Comparison of ENCODE assay signal across 1 cellular context in genomic region chr19:50325310-50326100, GRCh38.
A peak's percentile ranks its signal among the peaks of the same experiment; 100 is the strongest.
TF ChIP-seq lines count a peak whose summit lies in the region.

No MANE protein-coding gene starts in this region.

TF ChIP-seq in K562, 482 proteins besides CTCF, POLR2A, EP300 and RAD21 (continued from another document and continues in another):
- no peak for TF ChIP-seq ZNF655 (CRISPR knock-in tag; IDR thresholded peaks at IDR 0.05)
- 0 out of 2 replicates have a peak, but pooled peaks have one; percentile 25 for TF ChIP-seq RBFOX2 (IDR thresholded peaks at IDR 0.05; ENCODE audit: low read depth, low read length)
- TF ChIP-seq BRF2 (IDR thresholded peaks at IDR 0.05; ENCODE audit: borderline replicate concordance, insufficient read depth, insufficient read length) = no peak
- TF ChIP-seq ZNF644 (tag; IDR thresholded peaks at IDR 0.05; ENCODE audit: low read depth) = no peak
- no peak for TF ChIP-seq ZBTB40 (IDR thresholded peaks at IDR 0.05)
- no peak; the same call in 1 of the 2 replicates for TF ChIP-seq ZBTB40 (CRISPR knock-in tag; IDR thresholded peaks at IDR 0.05)
- peak; percentile 86 for TF ChIP-seq EHMT2 (IDR thresholded peaks at IDR 0.05)
- no peak for TF ChIP-seq SRSF7 (optimal IDR thresholded peaks at IDR 0.05; ENCODE audit: low read depth, low read length)
- 0 out of 2 replicates have a peak, but pooled peaks have one; percentile 42 for TF ChIP-seq XRCC5 (IDR thresholded peaks at IDR 0.05; ENCODE audit: low read depth, low read length)
- TF ChIP-seq TFAM (CRISPR knock-in tag; conservative IDR thresholded peaks at IDR 0.05) = no peak
- TF ChIP-seq ZNF41 (CRISPR knock-in tag; conservative IDR thresholded peaks at IDR 0.05) = no peak
- peak; percentile 92 for TF ChIP-seq FOXP1 (CRISPR knock-in tag; IDR thresholded peaks at IDR 0.05)
- no peak for TF ChIP-seq ETS1 (conservative IDR thresholded peaks at IDR 0.05; ENCODE audit: control insufficient read depth, low read depth, low read length)
- TF ChIP-seq MIER1 (IDR thresholded peaks at IDR 0.05; ENCODE audit: low read depth) = peak; percentile 84
- TF ChIP-seq ARID4B (CRISPR knock-in tag; IDR thresholded peaks at IDR 0.05) = peak; percentile 79; the same call in 1 of the 2 replicates
- TF ChIP-seq TRIM24 (IDR thresholded peaks at IDR 0.05) = no peak
- TF ChIP-seq NELFE (IDR thresholded peaks at IDR 0.05; ENCODE audit: insufficient read depth, insufficient read length) = no peak
- TF ChIP-seq, protein P1, sequence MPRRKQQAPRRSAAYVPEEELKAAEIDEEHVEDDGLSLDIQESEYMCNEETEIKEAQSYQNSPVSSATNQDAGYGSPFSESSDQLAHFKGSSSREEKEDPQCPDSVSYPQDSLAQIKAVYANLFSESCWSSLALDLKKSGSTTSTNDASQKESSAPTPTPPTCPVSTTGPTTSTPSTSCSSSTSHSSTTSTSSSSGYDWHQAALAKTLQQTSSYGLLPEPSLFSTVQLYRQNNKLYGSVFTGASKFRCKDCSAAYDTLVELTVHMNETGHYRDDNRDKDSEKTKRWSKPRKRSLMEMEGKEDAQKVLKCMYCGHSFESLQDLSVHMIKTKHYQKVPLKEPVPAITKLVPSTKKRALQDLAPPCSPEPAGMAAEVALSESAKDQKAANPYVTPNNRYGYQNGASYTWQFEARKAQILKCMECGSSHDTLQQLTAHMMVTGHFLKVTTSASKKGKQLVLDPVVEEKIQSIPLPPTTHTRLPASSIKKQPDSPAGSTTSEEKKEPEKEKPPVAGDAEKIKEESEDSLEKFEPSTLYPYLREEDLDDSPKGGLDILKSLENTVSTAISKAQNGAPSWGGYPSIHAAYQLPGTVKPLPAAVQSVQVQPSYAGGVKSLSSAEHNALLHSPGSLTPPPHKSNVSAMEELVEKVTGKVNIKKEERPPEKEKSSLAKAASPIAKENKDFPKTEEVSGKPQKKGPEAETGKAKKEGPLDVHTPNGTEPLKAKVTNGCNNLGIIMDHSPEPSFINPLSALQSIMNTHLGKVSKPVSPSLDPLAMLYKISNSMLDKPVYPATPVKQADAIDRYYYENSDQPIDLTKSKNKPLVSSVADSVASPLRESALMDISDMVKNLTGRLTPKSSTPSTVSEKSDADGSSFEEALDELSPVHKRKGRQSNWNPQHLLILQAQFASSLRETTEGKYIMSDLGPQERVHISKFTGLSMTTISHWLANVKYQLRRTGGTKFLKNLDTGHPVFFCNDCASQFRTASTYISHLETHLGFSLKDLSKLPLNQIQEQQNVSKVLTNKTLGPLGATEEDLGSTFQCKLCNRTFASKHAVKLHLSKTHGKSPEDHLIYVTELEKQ (CRISPR knock-in tag; IDR thresholded peaks at IDR 0.05) = no peak
- TF ChIP-seq, protein P2, sequence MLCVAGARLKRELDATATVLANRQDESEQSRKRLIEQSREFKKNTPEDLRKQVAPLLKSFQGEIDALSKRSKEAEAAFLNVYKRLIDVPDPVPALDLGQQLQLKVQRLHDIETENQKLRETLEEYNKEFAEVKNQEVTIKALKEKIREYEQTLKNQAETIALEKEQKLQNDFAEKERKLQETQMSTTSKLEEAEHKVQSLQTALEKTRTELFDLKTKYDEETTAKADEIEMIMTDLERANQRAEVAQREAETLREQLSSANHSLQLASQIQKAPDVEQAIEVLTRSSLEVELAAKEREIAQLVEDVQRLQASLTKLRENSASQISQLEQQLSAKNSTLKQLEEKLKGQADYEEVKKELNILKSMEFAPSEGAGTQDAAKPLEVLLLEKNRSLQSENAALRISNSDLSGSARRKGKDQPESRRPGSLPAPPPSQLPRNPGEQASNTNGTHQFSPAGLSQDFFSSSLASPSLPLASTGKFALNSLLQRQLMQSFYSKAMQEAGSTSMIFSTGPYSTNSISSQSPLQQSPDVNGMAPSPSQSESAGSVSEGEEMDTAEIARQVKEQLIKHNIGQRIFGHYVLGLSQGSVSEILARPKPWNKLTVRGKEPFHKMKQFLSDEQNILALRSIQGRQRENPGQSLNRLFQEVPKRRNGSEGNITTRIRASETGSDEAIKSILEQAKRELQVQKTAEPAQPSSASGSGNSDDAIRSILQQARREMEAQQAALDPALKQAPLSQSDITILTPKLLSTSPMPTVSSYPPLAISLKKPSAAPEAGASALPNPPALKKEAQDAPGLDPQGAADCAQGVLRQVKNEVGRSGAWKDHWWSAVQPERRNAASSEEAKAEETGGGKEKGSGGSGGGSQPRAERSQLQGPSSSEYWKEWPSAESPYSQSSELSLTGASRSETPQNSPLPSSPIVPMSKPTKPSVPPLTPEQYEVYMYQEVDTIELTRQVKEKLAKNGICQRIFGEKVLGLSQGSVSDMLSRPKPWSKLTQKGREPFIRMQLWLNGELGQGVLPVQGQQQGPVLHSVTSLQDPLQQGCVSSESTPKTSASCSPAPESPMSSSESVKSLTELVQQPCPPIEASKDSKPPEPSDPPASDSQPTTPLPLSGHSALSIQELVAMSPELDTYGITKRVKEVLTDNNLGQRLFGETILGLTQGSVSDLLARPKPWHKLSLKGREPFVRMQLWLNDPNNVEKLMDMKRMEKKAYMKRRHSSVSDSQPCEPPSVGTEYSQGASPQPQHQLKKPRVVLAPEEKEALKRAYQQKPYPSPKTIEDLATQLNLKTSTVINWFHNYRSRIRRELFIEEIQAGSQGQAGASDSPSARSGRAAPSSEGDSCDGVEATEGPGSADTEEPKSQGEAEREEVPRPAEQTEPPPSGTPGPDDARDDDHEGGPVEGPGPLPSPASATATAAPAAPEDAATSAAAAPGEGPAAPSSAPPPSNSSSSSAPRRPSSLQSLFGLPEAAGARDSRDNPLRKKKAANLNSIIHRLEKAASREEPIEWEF (CRISPR knock-in tag; IDR thresholded peaks at IDR 0.05) = no peak
- no peak for TF ChIP-seq SMARCE1 (IDR thresholded peaks at IDR 0.05)
- TF ChIP-seq, protein P3, sequence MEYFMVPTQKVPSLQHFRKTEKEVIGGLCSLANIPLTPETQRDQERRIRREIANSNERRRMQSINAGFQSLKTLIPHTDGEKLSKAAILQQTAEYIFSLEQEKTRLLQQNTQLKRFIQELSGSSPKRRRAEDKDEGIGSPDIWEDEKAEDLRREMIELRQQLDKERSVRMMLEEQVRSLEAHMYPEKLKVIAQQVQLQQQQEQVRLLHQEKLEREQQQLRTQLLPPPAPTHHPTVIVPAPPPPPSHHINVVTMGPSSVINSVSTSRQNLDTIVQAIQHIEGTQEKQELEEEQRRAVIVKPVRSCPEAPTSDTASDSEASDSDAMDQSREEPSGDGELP (CRISPR knock-in tag; IDR thresholded peaks at IDR 0.05; ENCODE audit: borderline replicate concordance) = peak; percentile 56; the same call in 1 of the 2 replicates
